Comparison of ENCODE assay signal across 2 cellular contexts in genomic region chr6:24026050-24026449, GRCh38.
TF ChIP-seq lines count a peak whose summit lies in the region.

No MANE protein-coding gene starts in this region.

TF ChIP-seq in GM23338, 12 proteins besides CTCF, POLR2A, EP300 and RAD21 (continued from another document):
- no peak for TF ChIP-seq ZNF462 (CRISPR knock-in tag; IDR thresholded peaks at IDR 0.05)
- no peak for TF ChIP-seq ETS1 (IDR thresholded peaks at IDR 0.05)
- no peak for TF ChIP-seq POLR2AphosphoS5 (IDR thresholded peaks at IDR 0.05; ENCODE audit: low read depth)
- no peak for TF ChIP-seq CREB1 (CRISPR knock-in tag; IDR thresholded peaks at IDR 0.05; ENCODE audit: low read depth)
- no peak for TF ChIP-seq NANOG (IDR thresholded peaks at IDR 0.05; ENCODE audit: borderline replicate concordance)
- TF ChIP-seq JUNB (IDR thresholded peaks at IDR 0.05; ENCODE audit: unreplicated experiment), result no peak
- TF ChIP-seq EZH2 (IDR thresholded peaks at IDR 0.05; ENCODE audit: low read depth, unreplicated experiment), result no peak
- no peak for TF ChIP-seq EZH2phosphoT487 (IDR thresholded peaks at IDR 0.05; ENCODE audit: unreplicated experiment)
TF ChIP-seq in GM23338: peak in this region for 0.

TF ChIP-seq in WTC11, 78 proteins besides CTCF, POLR2A, EP300 and RAD21 (continued from another document):
- TF ChIP-seq CDX4 (CRISPR knock-in tag; IDR thresholded peaks at IDR 0.05; ENCODE audit: borderline replicate concordance), result no peak
- TF ChIP-seq IRF1 (CRISPR knock-in tag; IDR thresholded peaks at IDR 0.05), result no peak
- no peak for TF ChIP-seq ZNF317 (CRISPR knock-in tag; IDR thresholded peaks at IDR 0.05; ENCODE audit: borderline replicate concordance, low read depth)
- no peak for TF ChIP-seq NR2C2 (CRISPR knock-in tag; IDR thresholded peaks at IDR 0.05)
- no peak for TF ChIP-seq EMX1 (CRISPR knock-in tag; IDR thresholded peaks at IDR 0.05)
- TF ChIP-seq JUN (CRISPR knock-in tag; IDR thresholded peaks at IDR 0.05), result no peak
- no peak for TF ChIP-seq HMGA2 (CRISPR knock-in tag; IDR thresholded peaks at IDR 0.05)
- no peak for TF ChIP-seq FOXP4 (CRISPR knock-in tag; IDR thresholded peaks at IDR 0.05)
- no peak for TF ChIP-seq ATF6 (CRISPR knock-in tag; IDR thresholded peaks at IDR 0.05)
- TF ChIP-seq KAT7 (CRISPR knock-in tag; IDR thresholded peaks at IDR 0.05; ENCODE audit: borderline replicate concordance), result no peak
